Comparison of ENCODE assay signal across 15 cellular contexts in the genomic region with DNA sequence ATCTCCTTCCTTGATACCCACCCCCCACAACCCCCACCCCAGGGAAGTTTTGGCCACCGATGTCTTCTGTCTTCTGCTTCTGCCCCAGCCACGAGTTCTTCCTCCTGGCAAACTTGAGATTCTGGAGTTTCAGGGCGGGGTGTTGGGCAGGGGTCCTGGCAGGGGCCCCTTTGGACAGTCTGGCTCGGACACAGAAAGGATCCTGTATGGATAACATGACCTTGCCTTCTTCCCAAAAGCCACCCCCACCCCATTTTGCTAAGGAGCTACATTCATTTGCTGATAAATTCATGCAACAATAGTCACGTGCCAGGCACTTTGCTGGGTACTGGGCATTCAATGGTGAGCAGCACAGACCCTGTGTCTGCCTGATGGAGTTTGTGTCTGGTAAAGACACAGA. TPM values are rescaled to one million over a fixed set of nuclear protein-coding genes. Genes with fewer than 3 reads are reported as not detected.
DNase-seq lines count a peak whose midpoint lies in the region; ATAC-seq, FAIRE-seq and TF ChIP-seq lines count a peak whose summit lies in the region.
"Had no signal": no experiment of that assay in that cellular context is flagged by ENCODE, and none has a peak within 500 bp of the region (broad histone marks: within the 10 kb centered on the region; RNA-seq: fewer than 3 reads in every experiment).

No MANE protein-coding gene starts in this region.

- H4K20me1 ChIP-seq in Loucy (ENCODE audit: insufficient read depth, low read length, poor library complexity, severe bottlenecking), result no peaks in the 10 kb centered on the region

- H3K4me2 ChIP-seq in Loucy (ENCODE audit: low read depth, low read length, poor library complexity, severe bottlenecking) (peak overlapping the region; percentile 53), skeletal muscle satellite cell (ENCODE audit: low read length) (peak overlapping the region; percentile 79)
- H3K4me2 ChIP-seq: PC-9 had no signal

- no peaks in the 10 kb centered on the region for H3K36me3 ChIP-seq in Loucy (ENCODE audit: insufficient read depth, low read length)
- H3K36me3 ChIP-seq in kidney (ENCODE audit: control insufficient read depth in 1 of 2, insufficient read depth in 2 of 2, low read length in 2 of 2), result no peaks in the 10 kb centered on the region
- no peaks in the 10 kb centered on the region for H3K36me3 ChIP-seq in skeletal muscle satellite cell (ENCODE audit: insufficient read depth, low read length)
- no peaks in the 10 kb centered on the region for H3K36me3 ChIP-seq in MG63
- H3K36me3 ChIP-seq: gastrocnemius medialis had no signal

- H3K27ac ChIP-seq in AG04450 (ENCODE audit: low read depth, low read length) (peak overlapping the region; percentile 65), kidney (ENCODE audit: low read depth in 2 of 2, low read length in 2 of 2) (no peak overlapping the region)
- H3K27ac ChIP-seq: HL-60, PC-9 had no signal

- peaks cover 3% of the 10 kb centered on the region for H3K4me1 ChIP-seq in Loucy (ENCODE audit: insufficient read depth, low read length, poor library complexity, severe bottlenecking)
- peaks cover 0 to 8% of the 10 kb centered on the region in 2 donors for H3K4me1 ChIP-seq in kidney (ENCODE audit: control insufficient read depth in 1 of 2, insufficient read depth in 1 of 2, low read depth in 1 of 2, low read length in 2 of 2)
- H3K4me1 ChIP-seq in skeletal muscle satellite cell (ENCODE audit: control insufficient read depth, insufficient read depth, low read length), result peaks cover 89% of the 10 kb centered on the region

- TF ChIP-seq CTCF in AG04450 (IDR thresholded peaks at IDR 0.05; ENCODE audit: low read depth, low read length) (no peak), Loucy (conservative IDR thresholded peaks at IDR 0.05; ENCODE audit: low read length) (no peak), kidney (IDR thresholded peaks at IDR 0.05; ENCODE audit: borderline replicate concordance, extremely low read depth, insufficient read depth) (no peak)

- H3F3A ChIP-seq in Loucy (ENCODE audit: low read depth), result no peaks in the 10 kb centered on the region

- no peak overlapping the region for H3K9ac ChIP-seq in Loucy (ENCODE audit: low read depth, low read length, poor library complexity, severe bottlenecking)
- no peak overlapping the region for H3K9ac ChIP-seq in kidney (ENCODE audit: low read length in 2 of 2)
- peak overlapping the region; percentile 65 for H3K9ac ChIP-seq in skeletal muscle satellite cell (ENCODE audit: low read depth, low read length)

- no peak overlapping the region; the same call in 1 of the 2 replicates for H2AFZ ChIP-seq in Loucy (ENCODE audit: low read length)
- H2AFZ ChIP-seq: PC-9 had no signal

- no peak for DNase-seq in AG04450 (ENCODE audit: low read depth, low spot score)
- DNase-seq in kidney, result peak; percentile 36
- no peak for DNase-seq in effector CD4-positive, alpha-beta T cell
- DNase-seq in MG63, result no peak
- no peak for DNase-seq in stimulated activated CD4-positive, alpha-beta T cell treated with anti-CD3 and anti-CD28 coated beads, Interleukin-2, amount 100 ng/mL, for 24 hours
- DNase-seq: activated naive CD4-positive, alpha-beta T cell; gastrocnemius medialis; immature natural killer cell; NCI-H187; PC-9 had no signal

- H3K9me2 ChIP-seq in Loucy (replicated peaks; ENCODE audit: low read depth, low read length), result no peaks in the 10 kb centered on the region

- intact Hi-C loops in kidney (cut with DNase I), result no loop called here

- H3K79me2 ChIP-seq in Loucy (ENCODE audit: insufficient read depth, low read length), result no peaks in the 10 kb centered on the region

- H3K4me3 ChIP-seq in AG04450 (ENCODE audit: low read depth, low read length), result no peak overlapping the region
- no peak overlapping the region for H3K4me3 ChIP-seq in Loucy (ENCODE audit: low read length, poor library complexity, severe bottlenecking)
- H3K4me3 ChIP-seq in kidney (ENCODE audit: low read length in 2 of 2), result no peak overlapping the region
- peak overlapping the region; percentile 54 for H3K4me3 ChIP-seq in skeletal muscle satellite cell (ENCODE audit: low read length)
- H3K4me3 ChIP-seq in MG63, result no peak overlapping the region
- H3K4me3 ChIP-seq: gastrocnemius medialis, PC-9 had no signal

- H3K9me3 ChIP-seq in AG04450 (ENCODE audit: control insufficient read depth, insufficient read depth, low read length) (no peaks in the 10 kb centered on the region), Loucy (ENCODE audit: insufficient read depth, low read depth, low read length) (no peaks in the 10 kb centered on the region), kidney (ENCODE audit: control insufficient read depth in 1 of 2, low read length in 2 of 2) (no peaks in the 10 kb centered on the region), skeletal muscle satellite cell (replicated peaks; ENCODE audit: low read length) (no peaks in the 10 kb centered on the region), MG63 (no peaks in the 10 kb centered on the region)
- H3K9me3 ChIP-seq: gastrocnemius medialis had no signal

- POLR2A ChIA-PET in AG04450 (lab: Yijun Ruan, JAX), result interaction anchor here (0.9 to 14.8 kb wide), 8 partner anchors 8 to 63 kb away, joined by 3 to 726 read pairs (median 8); a partner anchor contains a TSS

- CTCF ChIA-PET in AG04450 (lab: Charles Lee), result interaction anchor here (0.6 kb wide), 1 partner anchor 85 kb away, joined by 3 read pairs; no protein-coding TSS in a partner anchor

- FAIRE-seq in kidney (lab: Jason Lieb, UNC), result no peak
- FAIRE-seq: bronchial epithelial cell had no signal

- ATAC-seq in GM21526 (IDR thresholded peaks at IDR 0.05; ENCODE audit: low FRiP score, unreplicated experiment), result no peak
- ATAC-seq: gastrocnemius medialis had no signal

- H3K27me3 ChIP-seq in AG04450 (ENCODE audit: control insufficient read depth, insufficient read depth, low read length) (no peaks in the 10 kb centered on the region), Loucy (ENCODE audit: insufficient read depth, low read length, poor library complexity, severe bottlenecking) (no peaks in the 10 kb centered on the region), skeletal muscle satellite cell (ENCODE audit: control insufficient read depth, insufficient read depth, low read length) (no peaks in the 10 kb centered on the region), MG63 (no peaks in the 10 kb centered on the region)

RNA-seq across cellular contexts. Expression of a gene that starts 5.9 kb away (rescaled TPM):
- polyA plus RNA-seq in AG04450 (2011; rRNA removed), result 1,356 and 3,120 TPM in 2 replicates
- 2,155 and 4,267 TPM in 2 replicates for polyA minus RNA-seq in AG04450 (2011; rRNA and poly(A)+ RNA removed)
- total RNA-seq in kidney, result 142 TPM
- polyA plus RNA-seq in kidney (ENCODE audit: insufficient read depth, low read depth, low replicate concordance), result 9.2 TPM
- total RNA-seq in skeletal muscle satellite cell (2012; rRNA removed), result 1,202 and 1,869 TPM in 2 replicates
- 261 and 431 TPM in 2 replicates for total RNA-seq in MG63 (2014; rRNA removed; shearing (Covaris generic); ENCODE audit: low replicate concordance)
- polyA plus RNA-seq: immature natural killer cell had no signal

RNA-seq across cellular contexts. Expression of a gene that starts 41.5 kb away (rescaled TPM):
- 0.16 and 0.21 TPM in 2 replicates for polyA plus RNA-seq in AG04450 (2011; rRNA removed)
- polyA minus RNA-seq in AG04450 (2011; rRNA and poly(A)+ RNA removed), result not detected in 2 replicates
- total RNA-seq in kidney, result 4.2 TPM
- polyA plus RNA-seq in kidney (ENCODE audit: insufficient read depth, low read depth, low replicate concordance), result 5.5 TPM
- total RNA-seq in skeletal muscle satellite cell (2012; rRNA removed), result 2.5 and 15.7 TPM in 2 replicates
- total RNA-seq in MG63 (2014; rRNA removed; shearing (Covaris generic); ENCODE audit: low replicate concordance), result 1.1 TPM in 1 of 2 replicates, not detected in the other
- total RNA-seq: bronchial epithelial cell, PC-9 had no signal
- polyA plus RNA-seq: immature natural killer cell had no signal

RNA-seq across cellular contexts. Expression of a gene that starts 56.8 kb away (rescaled TPM):
- polyA plus RNA-seq in AG04450 (2011; rRNA removed) (17.6 and 18.2 TPM in 2 replicates), kidney (ENCODE audit: insufficient read depth, low read depth, low replicate concordance) (17.1 TPM)
- polyA minus RNA-seq in AG04450 (2011; rRNA and poly(A)+ RNA removed), result 35.7 and 42.5 TPM in 2 replicates
- total RNA-seq in kidney, result 64.4 TPM
- 29.2 and 29.5 TPM in 2 replicates for total RNA-seq in skeletal muscle satellite cell (2012; rRNA removed)
- 56.1 and 68.2 TPM in 2 replicates for total RNA-seq in MG63 (2014; rRNA removed; shearing (Covaris generic); ENCODE audit: low replicate concordance)
